ENCODE assay signal across 1 cellular context in genomic region chr17:15237106-15237425, GRCh38.
TF ChIP-seq lines count a peak whose summit lies in the region.

No MANE protein-coding gene starts in this region.

TF ChIP-seq in HepG2, 621 proteins besides CTCF, POLR2A, EP300 and RAD21 (continued from another document):
- TF ChIP-seq, protein P1, sequence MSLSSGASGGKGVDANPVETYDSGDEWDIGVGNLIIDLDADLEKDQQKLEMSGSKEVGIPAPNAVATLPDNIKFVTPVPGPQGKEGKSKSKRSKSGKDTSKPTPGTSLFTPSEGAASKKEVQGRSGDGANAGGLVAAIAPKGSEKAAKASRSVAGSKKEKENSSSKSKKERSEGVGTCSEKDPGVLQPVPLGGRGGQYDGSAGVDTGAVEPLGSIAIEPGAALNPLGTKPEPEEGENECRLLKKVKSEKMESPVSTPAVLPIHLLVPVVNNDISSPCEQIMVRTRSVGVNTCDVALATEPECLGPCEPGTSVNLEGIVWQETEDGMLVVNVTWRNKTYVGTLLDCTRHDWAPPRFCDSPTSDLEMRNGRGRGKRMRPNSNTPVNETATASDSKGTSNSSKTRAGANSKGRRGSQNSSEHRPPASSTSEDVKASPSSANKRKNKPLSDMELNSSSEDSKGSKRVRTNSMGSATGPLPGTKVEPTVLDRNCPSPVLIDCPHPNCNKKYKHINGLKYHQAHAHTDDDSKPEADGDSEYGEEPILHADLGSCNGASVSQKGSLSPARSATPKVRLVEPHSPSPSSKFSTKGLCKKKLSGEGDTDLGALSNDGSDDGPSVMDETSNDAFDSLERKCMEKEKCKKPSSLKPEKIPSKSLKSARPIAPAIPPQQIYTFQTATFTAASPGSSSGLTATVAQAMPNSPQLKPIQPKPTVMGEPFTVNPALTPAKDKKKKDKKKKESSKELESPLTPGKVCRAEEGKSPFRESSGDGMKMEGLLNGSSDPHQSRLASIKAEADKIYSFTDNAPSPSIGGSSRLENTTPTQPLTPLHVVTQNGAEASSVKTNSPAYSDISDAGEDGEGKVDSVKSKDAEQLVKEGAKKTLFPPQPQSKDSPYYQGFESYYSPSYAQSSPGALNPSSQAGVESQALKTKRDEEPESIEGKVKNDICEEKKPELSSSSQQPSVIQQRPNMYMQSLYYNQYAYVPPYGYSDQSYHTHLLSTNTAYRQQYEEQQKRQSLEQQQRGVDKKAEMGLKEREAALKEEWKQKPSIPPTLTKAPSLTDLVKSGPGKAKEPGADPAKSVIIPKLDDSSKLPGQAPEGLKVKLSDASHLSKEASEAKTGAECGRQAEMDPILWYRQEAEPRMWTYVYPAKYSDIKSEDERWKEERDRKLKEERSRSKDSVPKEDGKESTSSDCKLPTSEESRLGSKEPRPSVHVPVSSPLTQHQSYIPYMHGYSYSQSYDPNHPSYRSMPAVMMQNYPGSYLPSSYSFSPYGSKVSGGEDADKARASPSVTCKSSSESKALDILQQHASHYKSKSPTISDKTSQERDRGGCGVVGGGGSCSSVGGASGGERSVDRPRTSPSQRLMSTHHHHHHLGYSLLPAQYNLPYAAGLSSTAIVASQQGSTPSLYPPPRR (CRISPR knock-in tag; IDR thresholded peaks at IDR 0.05; ENCODE audit: borderline replicate concordance), result no peak
- TF ChIP-seq CEBPB (IDR thresholded peaks at IDR 0.05; ENCODE audit: borderline replicate concordance, low read depth, low read length), result peak; percentile 69
- TF ChIP-seq YY1 (IDR thresholded peaks at IDR 0.05; ENCODE audit: insufficient read depth, insufficient replicate concordance, low read depth, low read length), result no peak
- TF ChIP-seq EZH2 (conservative IDR thresholded peaks at IDR 0.05; ENCODE audit: low read depth, low read length), result no peak
- no peak for TF ChIP-seq ZNF737 (CRISPR knock-in tag; IDR thresholded peaks at IDR 0.05; ENCODE audit: borderline replicate concordance)
- no peak for TF ChIP-seq CBX1 (IDR thresholded peaks at IDR 0.05; ENCODE audit: low read depth)
- TF ChIP-seq, protein P2, sequence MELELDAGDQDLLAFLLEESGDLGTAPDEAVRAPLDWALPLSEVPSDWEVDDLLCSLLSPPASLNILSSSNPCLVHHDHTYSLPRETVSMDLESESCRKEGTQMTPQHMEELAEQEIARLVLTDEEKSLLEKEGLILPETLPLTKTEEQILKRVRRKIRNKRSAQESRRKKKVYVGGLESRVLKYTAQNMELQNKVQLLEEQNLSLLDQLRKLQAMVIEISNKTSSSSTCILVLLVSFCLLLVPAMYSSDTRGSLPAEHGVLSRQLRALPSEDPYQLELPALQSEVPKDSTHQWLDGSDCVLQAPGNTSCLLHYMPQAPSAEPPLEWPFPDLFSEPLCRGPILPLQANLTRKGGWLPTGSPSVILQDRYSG (CRISPR knock-in tag; IDR thresholded peaks at IDR 0.05), result no peak
- no peak for TF ChIP-seq ZNF251 (CRISPR knock-in tag; IDR thresholded peaks at IDR 0.05)
- TF ChIP-seq ZNF605 (CRISPR knock-in tag; IDR thresholded peaks at IDR 0.05), result no peak
- peak in 1 of 2 experiments; percentile 52; a peak in 1 of 4 replicates for TF ChIP-seq ATF4 (CRISPR knock-in tag; IDR thresholded peaks at IDR 0.05)
- TF ChIP-seq POLR2AphosphoS2 (IDR thresholded peaks at IDR 0.05; ENCODE audit: low read depth, low read length), result no peak
- no peak for TF ChIP-seq ZFP36 (IDR thresholded peaks at IDR 0.05; ENCODE audit: borderline replicate concordance, low read depth, low read length, partially characterized antibody)
- no peak for TF ChIP-seq SMARCC2 (IDR thresholded peaks at IDR 0.05)
- no peak for TF ChIP-seq SOX6 (IDR thresholded peaks at IDR 0.05)
- TF ChIP-seq SOX6 (CRISPR knock-in tag; IDR thresholded peaks at IDR 0.05), result peak; percentile 35; the same call in 1 of the 2 replicates
- TF ChIP-seq, protein P3, sequence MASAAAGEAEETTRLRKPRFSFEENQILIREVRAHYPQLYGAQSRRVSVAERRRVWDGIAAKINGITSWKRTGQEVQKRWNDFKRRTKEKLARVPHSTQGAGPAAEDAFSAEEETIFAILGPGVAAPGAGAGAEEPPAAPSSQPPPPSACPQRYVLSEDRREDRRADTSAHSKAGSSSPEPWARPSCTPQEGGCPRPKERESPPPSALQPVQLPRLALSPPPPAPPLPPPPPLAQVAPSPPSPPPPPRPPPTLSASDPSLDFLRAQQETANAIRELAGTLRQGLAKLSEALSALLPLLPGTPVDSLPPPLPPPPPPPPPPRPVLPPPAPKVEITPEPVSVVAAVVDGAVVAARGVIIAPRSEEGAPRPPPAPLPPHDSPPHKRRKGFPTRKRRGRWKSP (CRISPR knock-in tag; IDR thresholded peaks at IDR 0.05), result no peak
- TF ChIP-seq PBX2 (CRISPR knock-in tag; IDR thresholded peaks at IDR 0.05), result no peak
- TF ChIP-seq NCOA2 (CRISPR knock-in tag; IDR thresholded peaks at IDR 0.05), result peak; percentile 29; the same call in 1 of the 2 replicates
- no peak for TF ChIP-seq ZMAT5 (CRISPR knock-in tag; IDR thresholded peaks at IDR 0.05; ENCODE audit: borderline replicate concordance, low read depth)
- TF ChIP-seq, protein P4, sequence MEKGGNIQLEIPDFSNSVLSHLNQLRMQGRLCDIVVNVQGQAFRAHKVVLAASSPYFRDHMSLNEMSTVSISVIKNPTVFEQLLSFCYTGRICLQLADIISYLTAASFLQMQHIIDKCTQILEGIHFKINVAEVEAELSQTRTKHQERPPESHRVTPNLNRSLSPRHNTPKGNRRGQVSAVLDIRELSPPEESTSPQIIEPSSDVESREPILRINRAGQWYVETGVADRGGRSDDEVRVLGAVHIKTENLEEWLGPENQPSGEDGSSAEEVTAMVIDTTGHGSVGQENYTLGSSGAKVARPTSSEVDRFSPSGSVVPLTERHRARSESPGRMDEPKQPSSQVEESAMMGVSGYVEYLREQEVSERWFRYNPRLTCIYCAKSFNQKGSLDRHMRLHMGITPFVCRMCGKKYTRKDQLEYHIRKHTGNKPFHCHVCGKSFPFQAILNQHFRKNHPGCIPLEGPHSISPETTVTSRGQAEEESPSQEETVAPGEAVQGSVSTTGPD (CRISPR knock-in tag; IDR thresholded peaks at IDR 0.05), result no peak
- 0 out of 2 replicates have a peak, but pooled peaks have one; percentile 14 for TF ChIP-seq HMG20A (CRISPR knock-in tag; IDR thresholded peaks at IDR 0.05; ENCODE audit: borderline replicate concordance)
- TF ChIP-seq ZNF232 (CRISPR knock-in tag; IDR thresholded peaks at IDR 0.05; ENCODE audit: borderline replicate concordance), result no peak
- TF ChIP-seq ATF2 (CRISPR knock-in tag; IDR thresholded peaks at IDR 0.05), result 0 out of 2 replicates have a peak, but pooled peaks have one; percentile 43
- TF ChIP-seq, protein P5, sequence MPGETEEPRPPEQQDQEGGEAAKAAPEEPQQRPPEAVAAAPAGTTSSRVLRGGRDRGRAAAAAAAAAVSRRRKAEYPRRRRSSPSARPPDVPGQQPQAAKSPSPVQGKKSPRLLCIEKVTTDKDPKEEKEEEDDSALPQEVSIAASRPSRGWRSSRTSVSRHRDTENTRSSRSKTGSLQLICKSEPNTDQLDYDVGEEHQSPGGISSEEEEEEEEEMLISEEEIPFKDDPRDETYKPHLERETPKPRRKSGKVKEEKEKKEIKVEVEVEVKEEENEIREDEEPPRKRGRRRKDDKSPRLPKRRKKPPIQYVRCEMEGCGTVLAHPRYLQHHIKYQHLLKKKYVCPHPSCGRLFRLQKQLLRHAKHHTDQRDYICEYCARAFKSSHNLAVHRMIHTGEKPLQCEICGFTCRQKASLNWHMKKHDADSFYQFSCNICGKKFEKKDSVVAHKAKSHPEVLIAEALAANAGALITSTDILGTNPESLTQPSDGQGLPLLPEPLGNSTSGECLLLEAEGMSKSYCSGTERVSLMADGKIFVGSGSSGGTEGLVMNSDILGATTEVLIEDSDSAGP (CRISPR knock-in tag; IDR thresholded peaks at IDR 0.05; ENCODE audit: borderline replicate concordance), result no peak
- TF ChIP-seq ZNF577 (CRISPR knock-in tag; IDR thresholded peaks at IDR 0.05; ENCODE audit: borderline replicate concordance, low read depth), result no peak
- no peak for TF ChIP-seq NFIB (CRISPR knock-in tag; IDR thresholded peaks at IDR 0.05; ENCODE audit: borderline replicate concordance)
- TF ChIP-seq, protein P6, sequence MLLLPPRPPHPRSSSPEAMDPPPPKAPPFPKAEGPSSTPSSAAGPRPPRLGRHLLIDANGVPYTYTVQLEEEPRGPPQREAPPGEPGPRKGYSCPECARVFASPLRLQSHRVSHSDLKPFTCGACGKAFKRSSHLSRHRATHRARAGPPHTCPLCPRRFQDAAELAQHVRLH (CRISPR knock-in tag; IDR thresholded peaks at IDR 0.05; ENCODE audit: borderline replicate concordance, low read depth), result no peak
- TF ChIP-seq KDM1A (CRISPR knock-in tag; IDR thresholded peaks at IDR 0.05), result no peak
- no peak for TF ChIP-seq SALL1 (CRISPR knock-in tag; IDR thresholded peaks at IDR 0.05)
- TF ChIP-seq, protein P7, sequence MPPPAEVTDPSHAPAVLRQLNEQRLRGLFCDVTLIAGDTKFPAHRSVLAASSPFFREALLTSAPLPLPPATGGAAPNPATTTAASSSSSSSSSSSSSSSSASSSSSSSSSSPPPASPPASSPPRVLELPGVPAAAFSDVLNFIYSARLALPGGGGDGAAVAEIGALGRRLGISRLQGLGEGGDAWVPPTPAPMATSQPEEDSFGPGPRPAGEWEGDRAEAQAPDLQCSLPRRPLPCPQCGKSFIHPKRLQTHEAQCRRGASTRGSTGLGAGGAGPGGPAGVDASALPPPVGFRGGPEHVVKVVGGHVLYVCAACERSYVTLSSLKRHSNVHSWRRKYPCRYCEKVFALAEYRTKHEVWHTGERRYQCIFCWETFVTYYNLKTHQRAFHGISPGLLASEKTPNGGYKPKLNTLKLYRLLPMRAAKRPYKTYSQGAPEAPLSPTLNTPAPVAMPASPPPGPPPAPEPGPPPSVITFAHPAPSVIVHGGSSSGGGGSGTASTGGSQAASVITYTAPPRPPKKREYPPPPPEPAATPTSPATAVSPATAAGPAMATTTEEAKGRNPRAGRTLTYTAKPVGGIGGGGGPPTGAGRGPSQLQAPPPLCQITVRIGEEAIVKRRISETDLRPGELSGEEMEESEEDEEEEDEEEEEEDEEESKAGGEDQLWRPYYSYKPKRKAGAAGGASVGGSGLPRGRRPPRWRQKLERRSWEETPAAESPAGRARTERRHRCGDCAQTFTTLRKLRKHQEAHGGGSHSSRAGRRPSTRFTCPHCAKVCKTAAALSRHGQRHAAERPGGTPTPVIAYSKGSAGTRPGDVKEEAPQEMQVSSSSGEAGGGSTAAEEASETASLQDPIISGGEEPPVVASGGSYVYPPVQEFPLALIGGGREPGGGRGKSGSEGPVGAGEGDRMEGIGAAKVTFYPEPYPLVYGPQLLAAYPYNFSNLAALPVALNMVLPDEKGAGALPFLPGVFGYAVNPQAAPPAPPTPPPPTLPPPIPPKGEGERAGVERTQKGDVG (CRISPR knock-in tag; IDR thresholded peaks at IDR 0.05; ENCODE audit: borderline replicate concordance), result no peak
- peak; percentile 52; the same call in 1 of the 2 replicates for TF ChIP-seq CREM (IDR thresholded peaks at IDR 0.05)
- TF ChIP-seq CREM (CRISPR knock-in tag; IDR thresholded peaks at IDR 0.05), result no peak
